In genomic region chr1:81388435-81388834, GRCh38 we compare ENCODE assay signal across 33 cellular contexts.
"Had no signal": no experiment of that assay in that cellular context is flagged by ENCODE, and none has a peak within 500 bp of the region (broad histone marks: within the 10 kb centered on the region; RNA-seq: fewer than 3 reads in every experiment).

No MANE protein-coding gene starts in this region.

- ATAC-seq: activated naive CD4-positive, alpha-beta T cell treated with anti-CD3 and anti-CD28 coated beads, Interleukin-2, amount 50 U/mL, for 72 hours; activated naive CD8-positive, alpha-beta T cell treated with anti-CD3 and anti-CD28 coated beads, Interleukin-2, amount 50 U/mL, for 24 hours; activated T-cell treated with anti-CD3 and anti-CD28 coated beads, Interleukin-2, amount 50 U/mL, for 4 hours; activated T-cell treated with anti-CD3 and anti-CD28 coated beads, Interleukin-2, amount 50 U/mL, for 72 hours; activated T-helper 17 cell treated with anti-CD3 and anti-CD28 coated beads, Interleukin-2, amount 50 U/mL, for 72 hours; body of pancreas had no signal

- H3K27me3 ChIP-seq: adrenal gland, ascending aorta, body of pancreas, brain microvascular endothelial cell, breast epithelium, cardiac muscle cell had no signal

- H3K36me3 ChIP-seq: adrenal gland, ascending aorta, brain microvascular endothelial cell, breast epithelium, cardiac muscle cell had no signal

- H3K4me1 ChIP-seq: adrenal gland, ascending aorta, body of pancreas, breast epithelium had no signal

- H3K9me3 ChIP-seq: adrenal gland, ascending aorta, body of pancreas, breast epithelium had no signal

- H3K27ac ChIP-seq: adrenal gland, ascending aorta, body of pancreas, brain microvascular endothelial cell, breast epithelium, cardiac muscle cell had no signal

- DNase-seq: activated effector memory CD4-positive, alpha-beta T cell treated with anti-CD3 and anti-CD28 coated beads, Interleukin-2, amount 50 U/mL, for 16 hours; activated effector memory CD4-positive, alpha-beta T cell treated with Interleukin-2 at 50 U/mL for 16 hours; activated gamma-delta T cell; activated gamma-delta T cell treated with Interleukin-2 at 50 U/mL for 16 hours; activated naive CD4-positive, alpha-beta T cell; activated naive CD4-positive, alpha-beta T cell treated with anti-CD3 and anti-CD28 coated beads for 36 hours; activated naive CD4-positive, alpha-beta T cell treated with anti-CD3 and anti-CD28 coated beads, Interleukin-2, amount 10 ng/mL, durations not matched to agents 7 days and 5 days; activated naive CD4-positive, alpha-beta T cell treated with anti-CD3 and anti-CD28 coated beads, Interleukin-2, amount 50 U/mL, for 16 hours; activated naive CD4-positive, alpha-beta T cell treated with Interleukin-2 at 50 U/mL for 16 hours; activated naive CD8-positive, alpha-beta T cell treated with anti-CD3 and anti-CD28 coated beads for 36 hours; activated naive CD8-positive, alpha-beta T cell treated with anti-CD3 and anti-CD28 coated beads, Interleukin-2, amount 10 ng/mL, durations not matched to agents 7 days and 5 days; activated naive CD8-positive, alpha-beta T cell treated with anti-CD3 and anti-CD28 coated beads, Interleukin-2, amount 50 U/mL, for 24 hours; activated T-cell treated with anti-CD3 and anti-CD28 coated beads for 4 hours; activated T-cell treated with anti-CD3 and anti-CD28 coated beads, Interleukin-2, amount 50 U/mL, for 1 hour; activated T-cell treated with anti-CD3 and anti-CD28 coated beads, Interleukin-2, amount 50 U/mL, for 24 hours; activated T-cell treated with anti-CD3 and anti-CD28 coated beads, Interleukin-2, amount 50 U/mL, for 4 hours; activated T-cell treated with anti-CD3 and anti-CD28 coated beads, Interleukin-2, amount 50 U/mL, for 48 hours; activated T-cell treated with anti-CD3 and anti-CD28 coated beads, Interleukin-2, amount 50 U/mL, for 72 hours; adrenal gland; amniotic stem cell; amygdala; anterior cingulate cortex; aorta; body of pancreas; brain microvascular endothelial cell; caudate nucleus; central memory CD4-positive, alpha-beta T cell; cerebellar nuclear complex had no signal

- H3K4me3 ChIP-seq: adrenal gland, ascending aorta, body of pancreas, breast epithelium, cardiac muscle cell had no signal
